ENCODE assay signal across 7 cellular contexts in the genomic region with DNA sequence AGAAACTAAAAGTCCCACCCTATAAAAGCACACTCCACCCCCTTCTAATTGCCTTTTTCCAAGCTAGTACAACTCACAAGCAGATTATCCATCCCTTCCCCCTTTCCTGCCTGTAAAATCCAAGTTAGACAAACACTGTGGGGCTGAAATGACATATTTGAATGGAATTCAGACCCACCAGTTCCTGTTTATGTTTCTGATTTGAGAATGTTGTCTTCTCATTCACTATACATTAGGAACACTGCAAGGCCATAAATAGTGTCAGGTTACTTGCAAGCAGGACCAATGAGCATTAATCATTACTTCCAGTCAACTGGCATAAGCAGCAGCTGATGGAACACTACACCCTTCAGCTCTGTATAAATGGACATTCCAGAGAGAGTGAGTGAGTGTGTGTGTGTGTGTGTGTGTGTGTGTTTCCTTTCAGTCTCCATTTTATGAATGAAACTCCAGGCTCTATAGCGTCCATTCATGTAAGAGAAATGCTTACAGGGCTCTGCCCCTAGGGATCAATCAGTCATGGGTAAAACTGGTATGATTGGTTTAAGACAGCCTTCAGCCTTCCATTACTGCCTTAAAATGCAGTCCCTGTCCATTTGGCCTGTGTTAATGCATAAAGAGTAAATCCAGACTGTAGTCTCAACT.
DNase-seq lines count a peak whose midpoint lies in the region; ATAC-seq, FAIRE-seq and TF ChIP-seq lines count a peak whose summit lies in the region.

No MANE protein-coding gene starts in this region.

- no peak for TF ChIP-seq CTCF in psoas muscle (IDR thresholded peaks at IDR 0.05)

- peak; percentile 78 for ATAC-seq in esophagus mucosa
- peak in 3 of 4 donors; percentile 67 to 86 (median 67) for ATAC-seq in psoas muscle
- no peak for ATAC-seq in GM19035 (IDR thresholded peaks at IDR 0.05; ENCODE audit: unreplicated experiment)

- 6 to 19% (median 10%) methylated on average over 1 of the region's 1 CpG for WGBS in psoas muscle, 3 donors

- no peaks in the 10 kb centered on the region for H3K27me3 ChIP-seq in psoas muscle (ENCODE audit: insufficient read depth in 3 of 3, low read length in 2 of 3)

- no peaks in the 10 kb centered on the region for H3K4me1 ChIP-seq in psoas muscle

- intact Hi-C loops in psoas muscle (cut with DNase I) = no loop called here

- no peaks in the 10 kb centered on the region for H3K36me3 ChIP-seq in psoas muscle (ENCODE audit: insufficient read depth in 1 of 2, low read depth in 1 of 2)

- peak; percentile 97 for FAIRE-seq in HTR-8/SVneo (lab: Jason Lieb, UNC)

- H3K27ac ChIP-seq in psoas muscle = peak overlapping the region; percentile 26

- peak overlapping the region; percentile 0 for H3K4me3 ChIP-seq in psoas muscle

- peak; percentile 82 for DNase-seq in HTR-8/SVneo (ENCODE audit: insufficient read length, low spot score)
- peak; percentile 36 for DNase-seq in OCI-M1 (lab: John Stamatoyannopoulos, UW)
- DNase-seq in psoas muscle = no peak
- no peak for DNase-seq in UCSD-AML1 (lab: John Stamatoyannopoulos, UW; ENCODE audit: unreplicated experiment)
- no peak for DNase-seq in activated naive CD4-positive, alpha-beta T cell treated with anti-CD3 and anti-CD28 coated beads, Interleukin-2, amount 50 U/mL, for 16 hours

- H3K9me3 ChIP-seq in psoas muscle = no peaks in the 10 kb centered on the region

Comparison
In these comparisons a context has a peak if more than half of its experiments do, and no peak if none do; other contexts are left out.
1. DNase-seq: peak in HTR-8/SVneo (single experiment) and OCI-M1 (single experiment); none in psoas muscle (0 of 2), UCSD-AML1 (single experiment) and activated naive CD4-positive, alpha-beta T cell treated with anti-CD3 and anti-CD28 coated beads, Interleukin-2, amount 50 U/mL, for 16 hours (single experiment).